ENCODE assay signal across 1 cellular context in genomic region chr18:3453540-3454364, GRCh38.
TF ChIP-seq lines count a peak whose summit lies in the region.

No MANE protein-coding gene starts in this region.

TF ChIP-seq in HepG2, 621 proteins besides CTCF, POLR2A, EP300 and RAD21 (continued from another document):
- TF ChIP-seq UBTF (CRISPR knock-in tag; IDR thresholded peaks at IDR 0.05) (peak; percentile 24; the same call in 1 of the 2 replicates), ZC3H13 (CRISPR knock-in tag; IDR thresholded peaks at IDR 0.05) (0 out of 2 replicates have a peak, but pooled peaks have one; percentile 8), GATAD1 (CRISPR knock-in tag; IDR thresholded peaks at IDR 0.05) (no peak), ZNF160 (CRISPR knock-in tag; IDR thresholded peaks at IDR 0.05) (no peak), GRHL1 (CRISPR knock-in tag; conservative IDR thresholded peaks at IDR 0.05) (no peak), SNAPC4 (CRISPR knock-in tag; IDR thresholded peaks at IDR 0.05) (no peak), SOX5 (CRISPR knock-in tag; IDR thresholded peaks at IDR 0.05; ENCODE audit: borderline replicate concordance) (peak; percentile 86; the same call in 1 of the 2 replicates), RBFOX2 (IDR thresholded peaks at IDR 0.05; ENCODE audit: low read depth, low read length) (0 out of 2 replicates have a peak, but pooled peaks have one; percentile 70), CREB1 (IDR thresholded peaks at IDR 0.05) (no peak), CREB1 (CRISPR knock-in tag; IDR thresholded peaks at IDR 0.05) (peak; percentile 48; the same call in 1 of the 2 replicates), FOXP4 (CRISPR knock-in tag; IDR thresholded peaks at IDR 0.05) (peak; percentile 36; the same call in 1 of the 2 replicates), TBX2 (CRISPR knock-in tag; IDR thresholded peaks at IDR 0.05; ENCODE audit: borderline replicate concordance) (peak; percentile 59; the same call in 1 of the 2 replicates), USF2 (IDR thresholded peaks at IDR 0.05; ENCODE audit: low read depth, low read length) (no peak), USF2 (CRISPR knock-in tag; IDR thresholded peaks at IDR 0.05; ENCODE audit: borderline replicate concordance) (no peak), MNT (IDR thresholded peaks at IDR 0.05) (peak; percentile 87), MYPOP (CRISPR knock-in tag; IDR thresholded peaks at IDR 0.05) (peak; percentile 70; the same call in 1 of the 2 replicates), ZNF224 (CRISPR knock-in tag; IDR thresholded peaks at IDR 0.05) (no peak), TCF7L2 (IDR thresholded peaks at IDR 0.05; ENCODE audit: low read depth, low read length) (peak; percentile 58; the same call in 1 of the 2 replicates), ZNF605 (CRISPR knock-in tag; IDR thresholded peaks at IDR 0.05) (0 out of 2 replicates have a peak, but pooled peaks have one; percentile 26), ADNP (CRISPR knock-in tag; IDR thresholded peaks at IDR 0.05) (no peak), BCL3 (CRISPR knock-in tag; IDR thresholded peaks at IDR 0.05) (no peak), ZNF138 (CRISPR knock-in tag; IDR thresholded peaks at IDR 0.05; ENCODE audit: low read depth) (no peak), TFE3 (CRISPR knock-in tag; IDR thresholded peaks at IDR 0.05) (peak; percentile 12; the same call in 1 of the 2 replicates), BCL6 (CRISPR knock-in tag; IDR thresholded peaks at IDR 0.05) (peak; percentile 79), TFAP4 (IDR thresholded peaks at IDR 0.05; ENCODE audit: borderline replicate concordance, low read depth) (peak; percentile 95), ZNF354B (CRISPR knock-in tag; IDR thresholded peaks at IDR 0.05) (no peak)
